ENCODE assay signal across 20 cellular contexts in genomic region chr2:222701709-222702108, GRCh38. TPM values are rescaled to one million over a fixed set of nuclear protein-coding genes. Genes with fewer than 3 reads are reported as not detected.
DNase-seq lines count a peak whose midpoint lies in the region; ATAC-seq and FAIRE-seq lines count a peak whose summit lies in the region.
"Had no signal": no experiment of that assay in that cellular context is flagged by ENCODE, and none has a peak within 500 bp of the region (broad histone marks: within the 10 kb centered on the region; RNA-seq: fewer than 3 reads in every experiment).

No MANE protein-coding gene starts in this region.

- peak; percentile 47 for DNase-seq in activated CD4-positive, alpha-beta T cell treated with anti-CD3 and anti-CD28 coated beads, Interleukin-2, amount 10 ng/mL, durations not matched to agents 7 days and 5 days
- no peak for DNase-seq in activated CD4-positive, alpha-beta T cell treated with anti-CD3 and anti-CD28 coated beads, Interleukin-2, amount 50 U/mL, for 1 hour
- DNase-seq in GM18507 (ENCODE audit: extremely low spot score, insufficient read length, low read depth) (no peak), NCI-H69 (lab: John Stamatoyannopoulos, UW) (peak; percentile 2), AG20443 (ENCODE audit: low spot score) (no peak), cerebellum (ENCODE audit: low spot score) (no peak), globus pallidus (ENCODE audit: low spot score) (no peak)
- DNase-seq in naive thymus-derived CD8-positive, alpha-beta T cell: peak in 4 of 10 donors; percentile 24 to 57 (median 38)
- DNase-seq: activated CD4-positive, alpha-beta T cell treated with anti-CD3 and anti-CD28 coated beads for 36 hours; Caco-2; left cardiac atrium; midbrain; NCI-H2081; nucleus accumbens; right cardiac atrium; substantia nigra had no signal

- peaks cover 20% of the 10 kb centered on the region for H3K4me1 Mint-ChIP-seq in activated CD4-positive, alpha-beta T cell treated with anti-CD3 and anti-CD28 coated beads, Interleukin-2, amount 10 ng/mL, durations not matched to agents 7 days and 5 days
- peaks cover 10 to 16% (median 13%) of the 10 kb centered on the region in 4 donors for H3K4me1 Mint-ChIP-seq in naive thymus-derived CD8-positive, alpha-beta T cell

- peak; percentile 44 for FAIRE-seq in GM18507 (lab: Jason Lieb, UNC)
- FAIRE-seq: endometrium had no signal

- POLR2A ChIA-PET in activated CD4-positive, alpha-beta T cell treated with anti-CD3 and anti-CD28 coated beads, Interleukin-2, amount 10 ng/mL, durations not matched to agents 7 days and 5 days (lab: Charles Lee): no interaction called here
- POLR2A ChIA-PET in naive thymus-derived CD8-positive, alpha-beta T cell (lab: Charles Lee): no interaction called here

- H3K9me3 Mint-ChIP-seq in activated CD4-positive, alpha-beta T cell treated with anti-CD3 and anti-CD28 coated beads, Interleukin-2, amount 10 ng/mL, durations not matched to agents 7 days and 5 days: no peaks in the 10 kb centered on the region
- no peaks in the 10 kb centered on the region for H3K9me3 Mint-ChIP-seq in naive thymus-derived CD8-positive, alpha-beta T cell

- H3K4me3 Mint-ChIP-seq in activated CD4-positive, alpha-beta T cell treated with anti-CD3 and anti-CD28 coated beads, Interleukin-2, amount 10 ng/mL, durations not matched to agents 7 days and 5 days: peak overlapping the region; percentile 9
- peak overlapping the region in 9 of 10 donors; percentile 40 to 78 (median 69) for H3K4me3 Mint-ChIP-seq in naive thymus-derived CD8-positive, alpha-beta T cell
- H3K4me3 Mint-ChIP-seq: activated CD4-positive, alpha-beta T cell treated with anti-CD3 and anti-CD28 coated beads for 36 hours had no signal

- no peaks in the 10 kb centered on the region for H3K36me3 Mint-ChIP-seq in activated CD4-positive, alpha-beta T cell treated with anti-CD3 and anti-CD28 coated beads, Interleukin-2, amount 10 ng/mL, durations not matched to agents 7 days and 5 days (ENCODE audit: low read depth)
- no peaks in the 10 kb centered on the region for H3K36me3 Mint-ChIP-seq in naive thymus-derived CD8-positive, alpha-beta T cell

- ATAC-seq in naive thymus-derived CD8-positive, alpha-beta T cell: peak; percentile 58 to 97
- ATAC-seq: activated CD4-positive, alpha-beta T cell treated with anti-CD3 and anti-CD28 coated beads for 36 hours; left cardiac atrium; right cardiac atrium had no signal

- CTCF ChIA-PET in activated CD4-positive, alpha-beta T cell treated with anti-CD3 and anti-CD28 coated beads, Interleukin-2, amount 10 ng/mL, durations not matched to agents 7 days and 5 days (lab: Charles Lee): interaction anchor here (0.8 kb wide), 1 partner anchor 226 kb away, joined by 3 read pairs; no protein-coding TSS in a partner anchor

- H3K27me3 Mint-ChIP-seq in activated CD4-positive, alpha-beta T cell treated with anti-CD3 and anti-CD28 coated beads, Interleukin-2, amount 10 ng/mL, durations not matched to agents 7 days and 5 days: peaks cover 25% of the 10 kb centered on the region
- peaks cover 0 to 18% (median 14%) of the 10 kb centered on the region in 5 donors for H3K27me3 Mint-ChIP-seq in naive thymus-derived CD8-positive, alpha-beta T cell

- H3K27ac Mint-ChIP-seq in activated CD4-positive, alpha-beta T cell treated with anti-CD3 and anti-CD28 coated beads, Interleukin-2, amount 10 ng/mL, durations not matched to agents 7 days and 5 days: peak overlapping the region; percentile 3
- peak overlapping the region in 4 of 10 donors; percentile 16 to 80 (median 36) for H3K27ac Mint-ChIP-seq in naive thymus-derived CD8-positive, alpha-beta T cell
- H3K27ac Mint-ChIP-seq: activated CD4-positive, alpha-beta T cell treated with anti-CD3 and anti-CD28 coated beads for 36 hours had no signal

RNA-seq across cellular contexts. Expression of gene MOGAT1, which starts 30.3 kb away (rescaled TPM):
- not detected for total RNA-seq in activated CD4-positive, alpha-beta T cell treated with anti-CD3 and anti-CD28 coated beads, Interleukin-2, amount 10 ng/mL, durations not matched to agents 7 days and 5 days
- not detected for total RNA-seq in naive thymus-derived CD8-positive, alpha-beta T cell
- polyA plus RNA-seq in naive thymus-derived CD8-positive, alpha-beta T cell: not detected
- total RNA-seq in cerebellum: not detected
- total RNA-seq: activated CD4-positive, alpha-beta T cell treated with anti-CD3 and anti-CD28 coated beads for 36 hours; ascending aorta; Caco-2; G401; SJSA1 had no signal

RNA-seq across cellular contexts. Expression of gene FARSB, which starts 45.8 kb away (rescaled TPM):
- total RNA-seq in activated CD4-positive, alpha-beta T cell treated with anti-CD3 and anti-CD28 coated beads, Interleukin-2, amount 10 ng/mL, durations not matched to agents 7 days and 5 days: 10 to 100 TPM; 21.6 to 26.0 TPM
- 10 to 100 TPM; 15.8 to 16.1 TPM for total RNA-seq in naive thymus-derived CD8-positive, alpha-beta T cell
- polyA plus RNA-seq in naive thymus-derived CD8-positive, alpha-beta T cell: 10 to 100 TPM; 28.2 to 34.2 (median 33.8) TPM
- total RNA-seq in cerebellum: 23.3 TPM

Comparison
In these comparisons a context has a peak if more than half of its experiments do, and no peak if none do; other contexts are left out.
1. DNase-seq: peak in activated CD4-positive, alpha-beta T cell treated with anti-CD3 and anti-CD28 coated beads, Interleukin-2, amount 10 ng/mL, durations not matched to agents 7 days and 5 days (single experiment) and NCI-H69 (single experiment); none in activated CD4-positive, alpha-beta T cell treated with anti-CD3 and anti-CD28 coated beads, Interleukin-2, amount 50 U/mL, for 1 hour (single experiment), GM18507 (single experiment), AG20443 (single experiment), cerebellum (single experiment) and globus pallidus (single experiment).